24 cellular contexts compared by ENCODE assay signal in the genomic region with DNA sequence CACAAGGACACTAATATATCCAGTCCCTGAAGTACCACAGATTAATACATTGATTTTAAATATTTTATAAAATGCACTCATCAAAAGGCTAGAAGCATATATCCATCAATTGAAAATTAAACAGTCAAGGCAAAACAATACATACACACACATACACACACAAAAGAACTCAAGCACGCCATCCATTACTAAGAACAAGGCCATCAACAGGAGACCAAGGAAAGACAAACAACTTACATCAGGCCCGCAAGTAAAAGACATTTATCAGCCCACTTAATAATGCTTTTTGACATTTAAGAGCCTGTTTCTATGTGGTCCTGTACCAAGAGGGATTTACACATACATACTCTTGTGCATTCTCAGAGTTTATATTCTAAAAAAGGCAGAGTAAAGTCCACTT.
"Had no signal": no experiment of that assay in that cellular context is flagged by ENCODE, and none has a peak within 500 bp of the region (broad histone marks: within the 10 kb centered on the region; RNA-seq: fewer than 3 reads in every experiment).

No MANE protein-coding gene starts in this region.

- H3K27ac ChIP-seq: heart left ventricle, neural progenitor cell, ovary, right atrium auricular region, sigmoid colon, skin epidermis, testis, tibial nerve, upper lobe of right lung, vagina had no signal

- H3K27me3 Mint-ChIP-seq: stimulated activated naive B cell treated with anti-CD40 and anti-IgM and Interleukin-4, amounts not matched to agents 10 μg/mL and 1 μg/mL and 100 μg/mL, for 72 hours had no signal

- H3K4me3 ChIP-seq: heart left ventricle, lung, neural progenitor cell, ovary, right atrium auricular region, sigmoid colon, skin epidermis, testis, tibial nerve, upper lobe of right lung, vagina had no signal

- ATAC-seq: esophagus mucosa; heart left ventricle; left colon; left ventricle myocardium superior; natural killer cell treated with Interleukin-12 subunit alpha and Interleukin-12 subunit beta and Interleukin-15 and Interleukin-18, amount 100 ng/mL, for 72 hours; stimulated activated naive B cell treated with anti-CD40 and anti-IgM and Interleukin-4, amounts not matched to agents 10 μg/mL and 1 μg/mL and 100 μg/mL, for 72 hours; stimulated activated naive CD8-positive, alpha-beta T cell treated with anti-CD3 and anti-CD28 coated beads, Interleukin-15, amount 100 ng/mL, for 72 hours; upper lobe of right lung had no signal

- H3K9ac ChIP-seq: neural progenitor cell had no signal

- H3K9me3 Mint-ChIP-seq: stimulated activated naive B cell treated with anti-CD40 and anti-IgM and Interleukin-4, amounts not matched to agents 10 μg/mL and 1 μg/mL and 100 μg/mL, for 72 hours had no signal

- DNase-seq: effector CD8-positive, alpha-beta T cell; heart left ventricle; hippocampal formation; left colon; left ventricle myocardium superior; mesenchymal stem cell; midbrain; nucleus accumbens; ovary; sigmoid colon; stimulated activated CD4-positive, alpha-beta T cell treated with anti-CD3 and anti-CD28 coated beads, Interleukin-2, amount 100 ng/mL, for 24 hours; stimulated activated CD4-positive, alpha-beta T cell treated with anti-CD3 and anti-CD28 coated beads, Interleukin-4, amount 100 ng/mL, for 4 hours; stimulated activated naive B cell treated with anti-CD40 and anti-IgM and Interleukin-4, amounts not matched to agents 10 μg/mL and 1 μg/mL and 100 μg/mL, for 72 hours; stimulated activated naive CD8-positive, alpha-beta T cell treated with anti-CD3 and anti-CD28 coated beads, Interleukin-15, amount 100 ng/mL, for 72 hours; testis; upper lobe of right lung had no signal

- H3K36me3 Mint-ChIP-seq: natural killer cell treated with Interleukin-12 subunit alpha and Interleukin-12 subunit beta and Interleukin-15 and Interleukin-18, amount 100 ng/mL, for 72 hours; neural progenitor cell; stimulated activated naive B cell treated with anti-CD40 and anti-IgM and Interleukin-4, amounts not matched to agents 10 μg/mL and 1 μg/mL and 100 μg/mL, for 72 hours had no signal

- H3K27ac Mint-ChIP-seq: natural killer cell treated with Interleukin-12 subunit alpha and Interleukin-12 subunit beta and Interleukin-15 and Interleukin-18, amount 100 ng/mL, for 72 hours; neural progenitor cell; stimulated activated naive B cell treated with anti-CD40 and anti-IgM and Interleukin-4, amounts not matched to agents 10 μg/mL and 1 μg/mL and 100 μg/mL, for 72 hours; stimulated activated naive CD8-positive, alpha-beta T cell treated with anti-CD3 and anti-CD28 coated beads, Interleukin-15, amount 100 ng/mL, for 72 hours had no signal

- H3K36me3 ChIP-seq: heart left ventricle, neural progenitor cell, ovary, right atrium auricular region, sigmoid colon, tibial nerve, upper lobe of right lung, vagina had no signal

- H3K27me3 ChIP-seq: heart left ventricle, neural progenitor cell, ovary, right atrium auricular region, sigmoid colon, testis, tibial nerve, upper lobe of right lung, vagina had no signal

- H3K4me1 Mint-ChIP-seq: stimulated activated naive B cell treated with anti-CD40 and anti-IgM and Interleukin-4, amounts not matched to agents 10 μg/mL and 1 μg/mL and 100 μg/mL, for 72 hours; stimulated activated naive CD8-positive, alpha-beta T cell treated with anti-CD3 and anti-CD28 coated beads, Interleukin-15, amount 100 ng/mL, for 72 hours had no signal

- H3K9me3 ChIP-seq: heart left ventricle, ovary, right atrium auricular region, sigmoid colon, testis, tibial nerve, upper lobe of right lung, vagina had no signal

- H3K4me3 Mint-ChIP-seq: natural killer cell treated with Interleukin-12 subunit alpha and Interleukin-12 subunit beta and Interleukin-15 and Interleukin-18, amount 100 ng/mL, for 72 hours; neural progenitor cell; stimulated activated naive B cell treated with anti-CD40 and anti-IgM and Interleukin-4, amounts not matched to agents 10 μg/mL and 1 μg/mL and 100 μg/mL, for 72 hours; stimulated activated naive CD8-positive, alpha-beta T cell treated with anti-CD3 and anti-CD28 coated beads, Interleukin-15, amount 100 ng/mL, for 72 hours had no signal

- H3K4me1 ChIP-seq: neural progenitor cell, right atrium auricular region, sigmoid colon, testis, tibial nerve, upper lobe of right lung, vagina had no signal
